Comparison of ENCODE assay signal across 9 cellular contexts in the genomic region with DNA sequence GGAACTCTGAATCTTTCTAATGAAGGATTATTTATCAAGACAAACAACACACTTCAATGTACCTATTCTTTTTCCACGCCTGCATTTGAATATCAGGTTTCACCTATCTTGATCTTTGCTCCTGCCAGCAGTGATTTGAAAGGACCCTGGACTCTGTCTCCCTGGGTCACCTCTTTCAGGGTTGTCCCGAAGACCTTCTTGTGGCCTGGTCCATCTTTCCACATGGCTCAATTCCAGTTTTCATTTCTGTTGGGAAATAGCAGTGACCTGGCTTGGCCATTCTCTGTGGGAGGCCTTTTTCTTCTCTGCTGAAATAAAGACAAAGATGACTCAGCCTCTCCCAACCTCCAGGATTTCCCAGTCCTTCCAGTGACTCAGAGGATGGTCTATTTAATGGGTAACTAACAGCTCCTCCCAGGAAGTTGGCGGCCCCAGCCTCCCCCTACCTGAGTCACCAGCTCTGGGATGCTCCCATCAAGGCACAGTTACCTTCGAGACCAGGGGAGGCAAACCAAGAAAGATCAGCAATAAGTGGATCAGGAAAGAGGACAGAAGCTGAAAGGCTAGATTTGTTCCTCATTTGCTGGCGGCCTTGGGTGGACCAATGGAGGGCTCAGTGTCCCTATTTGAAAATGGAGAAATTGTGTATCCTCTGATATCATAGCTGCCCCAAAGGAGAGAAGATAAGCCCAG. TPM values are rescaled to one million over a fixed set of nuclear protein-coding genes. Genes with fewer than 3 reads are reported as not detected.
DNase-seq lines count a peak whose midpoint lies in the region; ATAC-seq and TF ChIP-seq lines count a peak whose summit lies in the region.
"Had no signal": no experiment of that assay in that cellular context is flagged by ENCODE, and none has a peak within 500 bp of the region (broad histone marks: within the 10 kb centered on the region; RNA-seq: fewer than 3 reads in every experiment).

No MANE protein-coding gene starts in this region.

- TF ChIP-seq CTCF in choroid plexus epithelial cell (conservative IDR thresholded peaks at IDR 0.05; ENCODE audit: low read depth, low read length), result no peak

- H3K4me3 ChIP-seq in choroid plexus epithelial cell (ENCODE audit: low read depth, low read length), result no peak overlapping the region

- DNase-seq in COR-L47 (lab: John Stamatoyannopoulos, UW), result peak; percentile 16
- peak; percentile 99 for DNase-seq in LHCN-M2 (ENCODE audit: low read depth)
- DNase-seq in choroid plexus epithelial cell (ENCODE audit: low read depth), result peak; percentile 96
- peak; percentile 84 for DNase-seq in myocyte (ENCODE audit: low read depth)
- DNase-seq in stimulated activated CD4-positive, alpha-beta T cell treated with anti-CD3 and anti-CD28 coated beads, Interleukin-15, amount 100 ng/mL, for 24 hours, result no peak
- DNase-seq in NCI-H1436 treated with DMSO at 0.1 percent for 48 hours (lab: John Stamatoyannopoulos, UW), result no peak
- no peak for DNase-seq in NCI-H2029 (lab: John Stamatoyannopoulos, UW)
- DNase-seq: activated T-cell treated with anti-CD3 and anti-CD28 coated beads for 4 hours had no signal

- ATAC-seq in GM21381 (IDR thresholded peaks at IDR 0.05; ENCODE audit: unreplicated experiment), result no peak

RNA-seq across cellular contexts. Expression of a gene that starts 13.1 kb away (rescaled TPM):
- total RNA-seq in LHCN-M2 (2014; rRNA removed) (15.6 and 16.7 TPM in 2 replicates), myocyte (6.6 and 7.6 TPM in 2 replicates)
- 5.8 TPM for polyA plus RNA-seq in LHCN-M2 (2012)
- 6.2 TPM for polyA plus RNA-seq in myocyte (2012)

Comparison
In these comparisons a context has a peak if more than half of its experiments do, and no peak if none do; other contexts are left out.
1. DNase-seq: peak in COR-L47 (single experiment), LHCN-M2 (single experiment), choroid plexus epithelial cell (single experiment) and myocyte (single experiment); none in stimulated activated CD4-positive, alpha-beta T cell treated with anti-CD3 and anti-CD28 coated beads, Interleukin-15, amount 100 ng/mL, for 24 hours (single experiment), NCI-H1436 treated with DMSO at 0.1 percent for 48 hours (single experiment) and NCI-H2029 (single experiment).